ENCODE assay signal across 13 cellular contexts in the genomic region with DNA sequence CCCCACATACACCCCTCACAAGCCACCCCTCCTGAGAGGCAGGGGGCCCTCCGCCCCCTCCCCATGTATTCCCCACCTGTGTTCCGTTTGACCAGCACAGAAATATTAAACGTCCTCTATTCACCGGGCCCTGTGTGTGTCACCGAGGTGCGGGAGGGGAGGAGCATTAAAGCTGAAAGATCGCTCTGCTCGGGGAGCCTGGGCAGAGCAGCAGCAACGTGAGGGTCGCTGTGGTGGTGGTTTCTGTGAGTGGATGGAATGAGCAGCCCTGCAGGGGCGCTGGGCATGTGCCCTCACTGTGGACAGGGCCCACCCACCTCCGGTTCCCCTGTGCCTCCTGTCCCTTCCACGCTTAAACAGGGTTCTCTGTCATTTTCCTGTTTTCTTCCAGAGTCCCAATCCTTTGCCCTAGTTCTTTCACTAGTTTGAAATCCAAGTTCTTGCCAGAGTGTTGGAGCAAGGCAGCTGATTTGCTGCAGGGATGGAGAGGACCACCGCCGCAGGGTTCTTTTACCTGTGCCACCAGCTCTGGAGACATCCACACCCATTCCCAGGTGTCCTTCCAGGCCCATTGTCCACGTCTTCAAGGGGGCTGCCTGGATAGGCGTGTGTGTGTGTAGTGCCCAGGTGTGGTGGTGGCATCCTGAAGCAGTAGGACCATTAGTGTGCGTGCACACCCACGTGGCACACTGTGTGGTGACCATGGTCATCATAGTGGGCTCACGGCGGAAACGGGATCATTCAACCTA. TPM values are rescaled to one million over a fixed set of nuclear protein-coding genes. Genes with fewer than 3 reads are reported as not detected.
"Had no signal": no experiment of that assay in that cellular context is flagged by ENCODE, and none has a peak within 500 bp of the region (broad histone marks: within the 10 kb centered on the region; RNA-seq: fewer than 3 reads in every experiment).

No MANE protein-coding gene starts in this region.

- H3K27me3 ChIP-seq: adrenal gland, tibial nerve had no signal

- H3K9me3 ChIP-seq: adrenal gland, psoas muscle, tibial nerve had no signal

- H3K27ac Mint-ChIP-seq: activated CD4-positive, alpha-beta memory T cell treated with anti-CD3 and anti-CD28 coated beads, Interleukin-2, amount 10 ng/mL, durations not matched to agents 7 days and 5 days; activated CD4-positive, alpha-beta T cell treated with anti-CD3 and anti-CD28 coated beads for 36 hours; activated T-cell treated with anti-CD3 and anti-CD28 coated beads, Interleukin-2, amount 50 U/mL, for 72 hours; T-cell had no signal

- H3K27ac ChIP-seq: adrenal gland, psoas muscle, tibial nerve had no signal

- H3K4me3 Mint-ChIP-seq: activated CD4-positive, alpha-beta memory T cell treated with anti-CD3 and anti-CD28 coated beads, Interleukin-2, amount 10 ng/mL, durations not matched to agents 7 days and 5 days; activated CD4-positive, alpha-beta T cell treated with anti-CD3 and anti-CD28 coated beads for 36 hours; activated T-cell treated with anti-CD3 and anti-CD28 coated beads, Interleukin-2, amount 50 U/mL, for 72 hours; central memory CD8-positive, alpha-beta T cell; T-cell had no signal

- H3K4me1 Mint-ChIP-seq: central memory CD8-positive, alpha-beta T cell had no signal

- H3K4me3 ChIP-seq: adrenal gland, psoas muscle, tibial nerve had no signal

- H3K27me3 Mint-ChIP-seq: activated CD4-positive, alpha-beta memory T cell treated with anti-CD3 and anti-CD28 coated beads, Interleukin-2, amount 10 ng/mL, durations not matched to agents 7 days and 5 days; activated CD4-positive, alpha-beta T cell treated with anti-CD3 and anti-CD28 coated beads for 36 hours had no signal

- H3K9me3 Mint-ChIP-seq: activated CD4-positive, alpha-beta memory T cell treated with anti-CD3 and anti-CD28 coated beads, Interleukin-2, amount 10 ng/mL, durations not matched to agents 7 days and 5 days; activated T-cell treated with anti-CD3 and anti-CD28 coated beads, Interleukin-2, amount 50 U/mL, for 72 hours; central memory CD8-positive, alpha-beta T cell; T-cell had no signal

- DNase-seq: activated CD4-positive, alpha-beta memory T cell treated with anti-CD3 and anti-CD28 coated beads, Interleukin-2, amount 10 ng/mL, durations not matched to agents 7 days and 5 days; activated CD4-positive, alpha-beta T cell treated with anti-CD3 and anti-CD28 coated beads for 36 hours; activated naive CD4-positive, alpha-beta T cell; activated T-cell treated with anti-CD3 and anti-CD28 coated beads, Interleukin-2, amount 50 U/mL, for 72 hours; adrenal gland; effector memory CD4-positive, alpha-beta T cell; stimulated activated CD4-positive, alpha-beta T cell treated with anti-CD3 and anti-CD28 coated beads, Interleukin-4, amount 100 ng/mL, for 24 hours; T-cell; T1000 had no signal

- ATAC-seq: activated CD4-positive, alpha-beta T cell treated with anti-CD3 and anti-CD28 coated beads for 36 hours; activated T-cell treated with anti-CD3 and anti-CD28 coated beads, Interleukin-2, amount 50 U/mL, for 72 hours; psoas muscle; T-cell had no signal

RNA-seq across cellular contexts. Expression of gene MDFI, which starts 37.6 kb away (rescaled TPM):
- total RNA-seq: activated CD4-positive, alpha-beta memory T cell treated with anti-CD3 and anti-CD28 coated beads, Interleukin-2, amount 10 ng/mL, durations not matched to agents 7 days and 5 days; activated CD4-positive, alpha-beta T cell treated with anti-CD3 and anti-CD28 coated beads for 36 hours; activated T-cell treated with anti-CD3 and anti-CD28 coated beads, Interleukin-2, amount 50 U/mL, for 72 hours; myocyte; T-cell had no signal
